In genomic region chr18:45254683-45255082, GRCh38 we compare ENCODE assay signal across 11 cellular contexts.
DNase-seq lines count a peak whose midpoint lies in the region; ATAC-seq lines count a peak whose summit lies in the region.
"Had no signal": no experiment of that assay in that cellular context is flagged by ENCODE, and none has a peak within 500 bp of the region (broad histone marks: within the 10 kb centered on the region; RNA-seq: fewer than 3 reads in every experiment).

No MANE protein-coding gene starts in this region.

- no peaks in the 10 kb centered on the region for H3K27me3 ChIP-seq in neuronal stem cell (ENCODE audit: control insufficient read depth in 3 of 3, insufficient read depth in 3 of 3, low read depth in 1 of 3, low read length in 3 of 3)
- no peaks in the 10 kb centered on the region for H3K27me3 ChIP-seq in aorta (ENCODE audit: control insufficient read depth in 1 of 2, insufficient read depth in 2 of 2, low read length in 1 of 2)

- H3K4me1 ChIP-seq in neuronal stem cell (ENCODE audit: control insufficient read depth in 2 of 2, insufficient read depth in 1 of 2, low read depth in 1 of 2, low read length in 2 of 2) (peaks cover 3 to 7% of the 10 kb centered on the region in 2 donors), aorta (ENCODE audit: control insufficient read depth in 1 of 2, insufficient read depth in 2 of 2, low read length in 2 of 2) (peaks cover 4 to 9% of the 10 kb centered on the region in 2 donors)

- no CpG with 5 or more reads among the region's 7 CpGs for WGBS in neuronal stem cell (ENCODE audit: extremely low coverage in 2 of 2, insufficient read length in 2 of 2, insufficient replicate concordance in 1 of 2), 2 donors
- 47 to 49% methylated on average over 7 of the region's 7 CpGs for WGBS in aorta, 2 donors

- H3K79me1 ChIP-seq in neuronal stem cell (ENCODE audit: low read depth, low read length) = no peaks in the 10 kb centered on the region

- peak overlapping the region; percentile 77 for H2AFZ ChIP-seq in neuronal stem cell (ENCODE audit: low read length)

- no peak overlapping the region for H2BK120ac ChIP-seq in neuronal stem cell (ENCODE audit: low read depth, low read length)

- H3K27ac Mint-ChIP-seq in immature natural killer cell = no peak overlapping the region
- H3K27ac Mint-ChIP-seq: activated T-cell treated with anti-CD3 and anti-CD28 coated beads, Interleukin-2, amount 50 U/mL, for 72 hours had no signal

- H3K23ac ChIP-seq in neuronal stem cell (ENCODE audit: low read depth, low read length, poor library complexity) = no peak overlapping the region

- no peaks in the 10 kb centered on the region for H3K4me1 Mint-ChIP-seq in immature natural killer cell

- H3K36me3 Mint-ChIP-seq in immature natural killer cell = no peaks in the 10 kb centered on the region

- H3K4me3 Mint-ChIP-seq in immature natural killer cell = no peak overlapping the region
- H3K4me3 Mint-ChIP-seq: activated T-cell treated with anti-CD3 and anti-CD28 coated beads, Interleukin-2, amount 50 U/mL, for 72 hours had no signal

- H3K27ac ChIP-seq in neuronal stem cell (replicated peaks; ENCODE audit: low read length) = no peak overlapping the region
- peak overlapping the region in 1 of 2 donors; percentile 73 for H3K27ac ChIP-seq in aorta (ENCODE audit: low read depth in 1 of 2, low read length in 2 of 2)
- H3K27ac ChIP-seq: 22Rv1 had no signal

- no peak overlapping the region for H3K4ac ChIP-seq in neuronal stem cell (ENCODE audit: low read length)

- no peak overlapping the region for H3K4me3 ChIP-seq in neuronal stem cell (ENCODE audit: low read length in 2 of 2)
- no peak overlapping the region for H3K4me3 ChIP-seq in aorta (ENCODE audit: low read length in 2 of 2)

- no peaks in the 10 kb centered on the region for H3K36me3 ChIP-seq in neuronal stem cell (replicated peaks in 1 of 2; ENCODE audit: control insufficient read depth in 2 of 2, insufficient read depth in 2 of 2, low read length in 2 of 2)
- no peaks in the 10 kb centered on the region for H3K36me3 ChIP-seq in aorta (ENCODE audit: control insufficient read depth in 1 of 2, insufficient read depth in 2 of 2, low read length in 1 of 2)

- H4K8ac ChIP-seq in neuronal stem cell (ENCODE audit: low read depth, low read length) = no peak overlapping the region

- H2BK15ac ChIP-seq in neuronal stem cell (ENCODE audit: low read length) = no peak overlapping the region

- peaks cover 0 to 5% (median 2%) of the 10 kb centered on the region in 3 donors for H3K27me3 Mint-ChIP-seq in immature natural killer cell (ENCODE audit: low read depth in 3 of 3)

- no peak overlapping the region for H3K4me2 ChIP-seq in neuronal stem cell (ENCODE audit: insufficient read depth, low read length, poor library complexity, severe bottlenecking)

- H3K9me3 Mint-ChIP-seq in immature natural killer cell = no peaks in the 10 kb centered on the region
- H3K9me3 Mint-ChIP-seq: activated T-cell treated with anti-CD3 and anti-CD28 coated beads, Interleukin-2, amount 50 U/mL, for 72 hours had no signal

- peak; percentile 86 for DNase-seq in Right ventricle myocardium inferior (ENCODE audit: missing footprints)
- no peak for DNase-seq in cardiac septum (ENCODE audit: low spot score)
- peak; percentile 89 for DNase-seq in Right ventricle myocardium superior
- DNase-seq in neuronal stem cell (ENCODE audit: low spot score) = no peak
- peak; percentile 74 to 78 for DNase-seq in aorta
- no peak for DNase-seq in immature natural killer cell
- no peak for DNase-seq in NCI-H774 (lab: John Stamatoyannopoulos, UW)
- no peak for DNase-seq in pons (ENCODE audit: low spot score)
- DNase-seq: activated T-cell treated with anti-CD3 and anti-CD28 coated beads, Interleukin-2, amount 50 U/mL, for 72 hours; Karpas-422 had no signal

- no peak overlapping the region for H3K14ac ChIP-seq in neuronal stem cell (ENCODE audit: low read length)

- ATAC-seq in Right ventricle myocardium inferior (peak; percentile 92), Right ventricle myocardium superior (ENCODE audit: poor library complexity) (peak; percentile 91), aorta (ENCODE audit: low FRiP score) (peak; percentile 72)
- ATAC-seq: activated T-cell treated with anti-CD3 and anti-CD28 coated beads, Interleukin-2, amount 50 U/mL, for 72 hours had no signal

- no peak overlapping the region for H2AK5ac ChIP-seq in neuronal stem cell (ENCODE audit: low read depth, low read length)

- H3K9me3 ChIP-seq in neuronal stem cell (replicated peaks in 1 of 2; ENCODE audit: control insufficient read depth in 2 of 2, insufficient read depth in 1 of 2, low read depth in 1 of 2, low read length in 2 of 2) = no peaks in the 10 kb centered on the region
- H3K9me3 ChIP-seq in aorta (ENCODE audit: control insufficient read depth, low read length) = no peaks in the 10 kb centered on the region

- H2BK5ac ChIP-seq in neuronal stem cell (ENCODE audit: low read length) = no peak overlapping the region

- H4K91ac ChIP-seq in neuronal stem cell (ENCODE audit: low read depth, low read length, poor library complexity) = no peak overlapping the region

- H2BK12ac ChIP-seq in neuronal stem cell (ENCODE audit: low read length) = no peak overlapping the region

- H3K18ac ChIP-seq in neuronal stem cell (ENCODE audit: low read length) = peak overlapping the region; percentile 40

- H3K9ac ChIP-seq in neuronal stem cell (ENCODE audit: low read depth, low read length, poor library complexity) = no peak overlapping the region

- intact Hi-C loops in Right ventricle myocardium inferior (cut with DNase I) (loop anchor here (5.0 kb wide), 1 partner anchor 68 kb away; no protein-coding TSS in a partner anchor), cardiac septum (cut with DNase I) (no loop called here), Right ventricle myocardium superior (cut with DNase I) (no loop called here), aorta (cut with DNase I) (loop anchor here in 1 of 2 donors (10.0 kb wide), 2 partner anchors 80 to 660 kb away; no protein-coding TSS in a partner anchor)

Comparison
In these comparisons a context has a peak if more than half of its experiments do, and no peak if none do; other contexts are left out.
1. DNase-seq: peak in Right ventricle myocardium inferior (single experiment), Right ventricle myocardium superior (single experiment) and aorta (2 of 2); none in cardiac septum (single experiment), neuronal stem cell (single experiment), immature natural killer cell (0 of 3), NCI-H774 (single experiment) and pons (single experiment).
2. Peak in every context shown above with its lines, with median percentiles within 50 percentile points of each other: ATAC-seq.